ENCODE assay signal across 8 cellular contexts in genomic region chr3:123584284-123584987, GRCh38. TPM values are rescaled to one million over a fixed set of nuclear protein-coding genes. Genes with fewer than 3 reads are reported as not detected.
DNase-seq lines count a peak whose midpoint lies in the region; ATAC-seq and TF ChIP-seq lines count a peak whose summit lies in the region.

No MANE protein-coding gene starts in this region.

- peak overlapping the region; percentile 87 for H3K27ac Mint-ChIP-seq in activated CD4-positive, alpha-beta T cell treated with anti-CD3 and anti-CD28 coated beads for 36 hours
- peak overlapping the region in 1 of 2 donors; percentile 88 for H3K27ac Mint-ChIP-seq in activated naive CD4-positive, alpha-beta T cell treated with anti-CD3 and anti-CD28 coated beads, Interleukin-2, amount 50 U/mL, for 72 hours
- peak overlapping the region; percentile 92 for H3K27ac Mint-ChIP-seq in progenitor cell of endocrine pancreas

- no peaks in the 10 kb centered on the region for H3K9me3 Mint-ChIP-seq in activated CD4-positive, alpha-beta T cell treated with anti-CD3 and anti-CD28 coated beads for 36 hours (ENCODE audit: low read depth)
- H3K9me3 Mint-ChIP-seq in activated naive CD4-positive, alpha-beta T cell treated with anti-CD3 and anti-CD28 coated beads, Interleukin-2, amount 50 U/mL, for 72 hours: no peaks in the 10 kb centered on the region
- no peaks in the 10 kb centered on the region for H3K9me3 Mint-ChIP-seq in progenitor cell of endocrine pancreas (ENCODE audit: low read depth)

- peaks cover 21% of the 10 kb centered on the region for H3K4me1 Mint-ChIP-seq in activated CD4-positive, alpha-beta T cell treated with anti-CD3 and anti-CD28 coated beads for 36 hours
- H3K4me1 Mint-ChIP-seq in progenitor cell of endocrine pancreas (ENCODE audit: low read depth): peaks cover 31% of the 10 kb centered on the region

- H3K4me3 Mint-ChIP-seq in activated CD4-positive, alpha-beta T cell treated with anti-CD3 and anti-CD28 coated beads for 36 hours: no peak overlapping the region
- no peak overlapping the region for H3K4me3 Mint-ChIP-seq in progenitor cell of endocrine pancreas (ENCODE audit: low read depth)

- no peaks in the 10 kb centered on the region for H3K27me3 Mint-ChIP-seq in activated CD4-positive, alpha-beta T cell treated with anti-CD3 and anti-CD28 coated beads for 36 hours
- no peaks in the 10 kb centered on the region for H3K27me3 Mint-ChIP-seq in progenitor cell of endocrine pancreas

- peak; percentile 11 for ATAC-seq in activated CD4-positive, alpha-beta T cell treated with anti-CD3 and anti-CD28 coated beads for 36 hours
- ATAC-seq in GM21717 (IDR thresholded peaks at IDR 0.05; ENCODE audit: unreplicated experiment): peak; percentile 27
- ATAC-seq in activated naive CD4-positive, alpha-beta T cell treated with anti-CD3 and anti-CD28 coated beads, Interleukin-2, amount 50 U/mL, for 72 hours: peak; percentile 45 to 49
- peak in 3 of 4 donors; percentile 0 to 57 (median 49) for ATAC-seq in heart left ventricle

- 0 to 1% (median 1%) methylated on average over 18 to 65 of the region's 65 CpGs for WGBS in heart left ventricle, 4 donors

- H3K36me3 ChIP-seq in KOPT-K1 (ENCODE audit: insufficient read depth, low read length) (peaks cover 26% of the 10 kb centered on the region), heart left ventricle (peaks cover 0 to 28% (median 22%) of the 10 kb centered on the region in 9 donors)

- H3K9me3 ChIP-seq in KOPT-K1 (ENCODE audit: insufficient read depth, low read length, poor library complexity, severe bottlenecking): peaks cover 23% of the 10 kb centered on the region
- H3K9me3 ChIP-seq in heart left ventricle: no peaks in the 10 kb centered on the region

- intact Hi-C loops in activated CD4-positive, alpha-beta T cell treated with anti-CD3 and anti-CD28 coated beads for 36 hours (cut with DNase I, micrococcal nuclease): loop anchor here in 1 of 2 experiments (2.0 to 10.0 kb wide), 4 partner anchors 518 to 1793 kb away; partner anchors contain the start of genes HEG1, HSPBAP1, PDIA5 and SLC49A4
- intact Hi-C loops in heart left ventricle (cut with DNase I): no loop called here

- TF ChIP-seq POLR2A in heart left ventricle (IDR thresholded peaks at IDR 0.05): no peak

- peak overlapping the region; percentile 71 to 98 (median 90) for H3K4me3 ChIP-seq in heart left ventricle

- POLR2A ChIA-PET in activated CD4-positive, alpha-beta T cell treated with anti-CD3 and anti-CD28 coated beads for 36 hours (lab: Charles Lee): no interaction called here

- peak; percentile 59 for DNase-seq in activated CD4-positive, alpha-beta T cell treated with anti-CD3 and anti-CD28 coated beads for 36 hours
- no peak for DNase-seq in activated CD4-positive, alpha-beta T cell treated with anti-CD3 and anti-CD28 coated beads, Interleukin-2, amount 50 U/mL, for 1 hour
- DNase-seq in activated naive CD4-positive, alpha-beta T cell treated with anti-CD3 and anti-CD28 coated beads, Interleukin-2, amount 50 U/mL, for 72 hours (ENCODE audit: low spot score in 2 of 2): no peak
- DNase-seq in heart left ventricle (peak in 4 of 5 donors; percentile 56 to 78 (median 65)), progenitor cell of endocrine pancreas (ENCODE audit: low spot score, unreplicated experiment) (peak; percentile 65), middle frontal gyrus (ENCODE audit: extremely low spot score, low spot score) (no peak)

- H3K27me3 ChIP-seq in heart left ventricle: no peaks in the 10 kb centered on the region

- H3K4me1 ChIP-seq in heart left ventricle: peaks cover 0 to 26% (median 15%) of the 10 kb centered on the region in 12 donors

- TF ChIP-seq CTCF in heart left ventricle (IDR thresholded peaks at IDR 0.05) (peak in 8 of 12 donors; percentile 10 to 52 (median 20)), progenitor cell of endocrine pancreas (IDR thresholded peaks at IDR 0.05; ENCODE audit: unreplicated experiment) (peak; percentile 42)

- H3K36me3 Mint-ChIP-seq in activated CD4-positive, alpha-beta T cell treated with anti-CD3 and anti-CD28 coated beads for 36 hours (ENCODE audit: low read depth): peaks cover 40% of the 10 kb centered on the region
- peaks cover 8 to 28% of the 10 kb centered on the region in 2 donors for H3K36me3 Mint-ChIP-seq in activated naive CD4-positive, alpha-beta T cell treated with anti-CD3 and anti-CD28 coated beads, Interleukin-2, amount 50 U/mL, for 72 hours
- peaks cover 22% of the 10 kb centered on the region for H3K36me3 Mint-ChIP-seq in progenitor cell of endocrine pancreas (ENCODE audit: insufficient read depth)

- H3K27ac ChIP-seq in KOPT-K1 (ENCODE audit: low read depth, low read length, poor library complexity, severe bottlenecking) (peak overlapping the region; percentile 85), heart left ventricle (peak overlapping the region; percentile 79 to 97 (median 91))

- CTCF ChIA-PET in activated CD4-positive, alpha-beta T cell treated with anti-CD3 and anti-CD28 coated beads for 36 hours (lab: Charles Lee): interaction anchor here (0.5 to 1.7 kb wide), 5 partner anchors 14 to 437 kb away, joined by 3 to 4 read pairs (median 3); no protein-coding TSS in a partner anchor

RNA-seq across cellular contexts. Expression of gene HACD2, which starts 0.4 kb away (rescaled TPM):
- 10 to 100 TPM; 22.1 to 27.7 TPM for total RNA-seq in activated CD4-positive, alpha-beta T cell treated with anti-CD3 and anti-CD28 coated beads for 36 hours
- 10 to 100 TPM; 21.7 to 25.5 TPM for total RNA-seq in activated naive CD4-positive, alpha-beta T cell treated with anti-CD3 and anti-CD28 coated beads, Interleukin-2, amount 50 U/mL, for 72 hours
- total RNA-seq in heart left ventricle (10 to 100 TPM in 4 of 9 donors, 1 to 10 TPM in 5; 8.8 to 23.3 (median 9.7) TPM), progenitor cell of endocrine pancreas (54.4 and 57.6 TPM in 2 replicates)
- 10 to 100 TPM in 1 of 2 donors, 1 to 10 TPM in 1; 5.6 to 17.1 TPM for polyA plus RNA-seq in heart left ventricle

Comparison
In these comparisons a context has a peak if more than half of its experiments do, and no peak if none do; other contexts are left out.
1. DNase-seq: peak in activated CD4-positive, alpha-beta T cell treated with anti-CD3 and anti-CD28 coated beads for 36 hours (single experiment), heart left ventricle (4 of 5) and progenitor cell of endocrine pancreas (single experiment); none in activated CD4-positive, alpha-beta T cell treated with anti-CD3 and anti-CD28 coated beads, Interleukin-2, amount 50 U/mL, for 1 hour (single experiment), activated naive CD4-positive, alpha-beta T cell treated with anti-CD3 and anti-CD28 coated beads, Interleukin-2, amount 50 U/mL, for 72 hours (0 of 2) and middle frontal gyrus (single experiment).
2. Peak in every context shown above with its lines, with median percentiles within 50 percentile points of each other: ATAC-seq.